Comparison of ENCODE assay signal across 12 cellular contexts in genomic region chr20:21272279-21272678, GRCh38. TPM values are rescaled to one million over a fixed set of nuclear protein-coding genes. Genes with fewer than 3 reads are reported as not detected.
DNase-seq lines count a peak whose midpoint lies in the region; ATAC-seq, FAIRE-seq and TF ChIP-seq lines count a peak whose summit lies in the region.
"Had no signal": no experiment of that assay in that cellular context is flagged by ENCODE, and none has a peak within 500 bp of the region (broad histone marks: within the 10 kb centered on the region; RNA-seq: fewer than 3 reads in every experiment).

No MANE protein-coding gene starts in this region.

- H3K27ac Mint-ChIP-seq in CD14-positive monocyte (no peak overlapping the region), endodermal cell (no peak overlapping the region)

- H3K4me3 ChIP-seq in kidney (ENCODE audit: low read length in 2 of 2) (no peak overlapping the region), endodermal cell (ENCODE audit: low read length) (no peak overlapping the region)
- H3K4me3 ChIP-seq: heart left ventricle, lung, PC-9 had no signal

- intact Hi-C loops in CD14-positive monocyte (cut with micrococcal nuclease): no loop called here
- intact Hi-C loops in kidney (cut with DNase I): no loop called here

- ATAC-seq in GM18519 (IDR thresholded peaks at IDR 0.05; ENCODE audit: low FRiP score, unreplicated experiment) (peak; percentile 39), GM21723 (IDR thresholded peaks at IDR 0.05; ENCODE audit: unreplicated experiment) (peak; percentile 73), HG03159 (IDR thresholded peaks at IDR 0.05; ENCODE audit: unreplicated experiment) (peak; percentile 69)
- ATAC-seq: heart left ventricle had no signal

- H3K36me3 ChIP-seq in kidney (ENCODE audit: control insufficient read depth in 1 of 2, insufficient read depth in 2 of 2, low read length in 2 of 2) (no peaks in the 10 kb centered on the region), endodermal cell (ENCODE audit: control insufficient read depth, insufficient read depth, low read length) (no peaks in the 10 kb centered on the region)
- H3K36me3 ChIP-seq: heart left ventricle had no signal

- H3K36me3 Mint-ChIP-seq in CD14-positive monocyte (no peaks in the 10 kb centered on the region), endodermal cell (ENCODE audit: low read depth) (no peaks in the 10 kb centered on the region)

- no peak for FAIRE-seq in kidney (lab: Jason Lieb, UNC)

- H3K4me1 ChIP-seq in kidney (ENCODE audit: control insufficient read depth in 1 of 2, insufficient read depth in 1 of 2, low read depth in 1 of 2, low read length in 2 of 2) (no peaks in the 10 kb centered on the region), endodermal cell (ENCODE audit: control insufficient read depth, insufficient read depth, low read length) (no peaks in the 10 kb centered on the region)
- H3K4me1 ChIP-seq: heart left ventricle had no signal

- DNase-seq in iris pigment epithelial cell (ENCODE audit: low read depth) (peak; percentile 60), CD14-positive monocyte (ENCODE audit: low spot score) (no peak), UCSD-AML1 (lab: John Stamatoyannopoulos, UW; ENCODE audit: unreplicated experiment) (no peak), kidney (no peak), endodermal cell (no peak)
- DNase-seq: heart left ventricle, occipital lobe, PC-9 had no signal

- no peaks in the 10 kb centered on the region for H3K27me3 ChIP-seq in endodermal cell (ENCODE audit: control insufficient read depth, insufficient read depth, low read length, poor library complexity, severe bottlenecking)

- H3K27me3 Mint-ChIP-seq in CD14-positive monocyte (ENCODE audit: low read depth in 3 of 3) (peaks cover 13 to 20% (median 13%) of the 10 kb centered on the region in 3 donors), endodermal cell (ENCODE audit: insufficient read depth) (peaks cover 4% of the 10 kb centered on the region)

- H3K4me3 Mint-ChIP-seq in CD14-positive monocyte (no peak overlapping the region), endodermal cell (no peak overlapping the region)

- H3K9me3 ChIP-seq in kidney (ENCODE audit: control insufficient read depth in 1 of 2, low read length in 2 of 2): no peaks in the 10 kb centered on the region
- H3K9me3 ChIP-seq in endodermal cell (ENCODE audit: control insufficient read depth, low read length): no peaks in the 10 kb centered on the region

- no peaks in the 10 kb centered on the region for H3K4me1 Mint-ChIP-seq in CD14-positive monocyte
- peaks cover 3% of the 10 kb centered on the region for H3K4me1 Mint-ChIP-seq in endodermal cell

- H3K27ac ChIP-seq in kidney (ENCODE audit: low read depth in 2 of 2, low read length in 2 of 2) (no peak overlapping the region), endodermal cell (ENCODE audit: low read depth, low read length) (no peak overlapping the region)
- H3K27ac ChIP-seq: heart left ventricle, PC-9 had no signal

- H3K9ac ChIP-seq in kidney (ENCODE audit: low read length in 2 of 2) (no peak overlapping the region), endodermal cell (ENCODE audit: extremely low read depth, low read length, poor library complexity, severe bottlenecking) (no peak overlapping the region)

- TF ChIP-seq CTCF in CD14-positive monocyte (IDR thresholded peaks at IDR 0.05) (no peak), kidney (IDR thresholded peaks at IDR 0.05; ENCODE audit: borderline replicate concordance, extremely low read depth, insufficient read depth) (no peak), endodermal cell (conservative IDR thresholded peaks at IDR 0.05) (no peak)

- H3K9me3 Mint-ChIP-seq in CD14-positive monocyte: peaks cover 0 to 7% (median 4%) of the 10 kb centered on the region in 7 donors
- H3K9me3 Mint-ChIP-seq in endodermal cell: peaks cover 6% of the 10 kb centered on the region

RNA-seq across cellular contexts. Expression of gene XRN2, which starts 30.9 kb away (rescaled TPM):
- polyA plus RNA-seq in CD14-positive monocyte: 100 to 1,000 TPM; 101 to 111 TPM
- total RNA-seq in kidney: 60.9 TPM
- 22.6 TPM for polyA plus RNA-seq in kidney (ENCODE audit: insufficient read depth, low read depth, low replicate concordance)
- 100 to 1,000 TPM in 1 of 2 donors, 10 to 100 TPM in 1; 91.5 to 101 TPM for total RNA-seq in endodermal cell
- 100 TPM for polyA plus RNA-seq in endodermal cell (2013, experiment 1 of 2)
- polyA plus RNA-seq in endodermal cell (2013, experiment 2 of 2): 95.6 TPM
